ENCODE assay signal across 14 cellular contexts in the genomic region with DNA sequence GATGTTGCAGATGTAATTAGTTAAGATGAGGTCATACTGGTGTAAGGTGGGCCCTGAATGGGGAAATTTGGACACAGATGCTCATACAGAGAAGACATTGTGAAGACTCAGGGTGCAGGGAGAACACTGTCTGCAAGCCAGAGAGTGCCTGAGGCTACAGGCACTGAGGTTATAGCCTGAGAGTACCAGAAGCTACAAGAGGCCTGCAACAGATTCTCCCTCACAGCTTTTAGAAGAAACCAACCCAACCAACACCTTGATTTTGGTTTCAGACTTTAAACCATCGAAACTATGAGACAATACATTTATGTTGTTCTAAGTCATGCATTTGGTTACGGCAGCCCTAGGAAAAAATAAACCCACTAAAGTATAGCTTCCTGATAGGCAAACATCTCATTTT.
DNase-seq lines count a peak whose midpoint lies in the region; ATAC-seq and TF ChIP-seq lines count a peak whose summit lies in the region.
"Had no signal": no experiment of that assay in that cellular context is flagged by ENCODE, and none has a peak within 500 bp of the region (broad histone marks: within the 10 kb centered on the region; RNA-seq: fewer than 3 reads in every experiment).

No MANE protein-coding gene starts in this region.

- H2BK5ac ChIP-seq in trophoblast cell (ENCODE audit: low read depth, low read length, poor library complexity), result no peak overlapping the region

- BruUV-seq in OCI-LY7 (replicated peaks; lab: Mats Ljungman, UMichigan), result no TSS peak

- no peak overlapping the region for H3K27ac ChIP-seq in trophoblast cell (ENCODE audit: low read depth, low read length)
- H3K27ac ChIP-seq in OCI-LY7 (ENCODE audit: low read depth, low read length, poor library complexity, severe bottlenecking), result no peak overlapping the region

- H3K23ac ChIP-seq in trophoblast cell (ENCODE audit: low read length), result no peak overlapping the region

- no CpG with 5 or more reads among the region's 2 CpGs for WGBS in trophoblast cell (ENCODE audit: extremely low coverage, insufficient coverage, insufficient read length)

- no peak overlapping the region for H2BK12ac ChIP-seq in trophoblast cell (ENCODE audit: low read length)

- POLR2A ChIA-PET in OCI-LY7 (lab: Charles Lee), result interaction anchor here (0.6 kb wide), 1 partner anchor 804 kb away, joined by 3 read pairs; no protein-coding TSS in a partner anchor

- H3K9me3 ChIP-seq in trophoblast cell (ENCODE audit: insufficient read depth, low read depth, low read length) (no peaks in the 10 kb centered on the region), OCI-LY7 (ENCODE audit: low read length) (no peaks in the 10 kb centered on the region)

- H3K14ac ChIP-seq in trophoblast cell (ENCODE audit: low read length), result no peak overlapping the region

- H3K18ac ChIP-seq in trophoblast cell (ENCODE audit: low read length), result no peak overlapping the region

- H3K4me3 ChIP-seq in trophoblast cell (ENCODE audit: low read depth, low read length) (no peak overlapping the region), OCI-LY7 (ENCODE audit: low read depth, low read length, poor library complexity, severe bottlenecking) (no peak overlapping the region)
- H3K4me3 ChIP-seq: smooth muscle cell had no signal

- H4K91ac ChIP-seq in trophoblast cell (ENCODE audit: low read depth, low read length), result no peak overlapping the region

- H3K9ac ChIP-seq in trophoblast cell (ENCODE audit: low read length), result no peak overlapping the region

- peaks cover 3 to 4% of the 10 kb centered on the region in 2 experiments for H3K4me1 ChIP-seq in trophoblast cell (ENCODE audit: control insufficient read depth in 1 of 2, insufficient read depth in 2 of 2, low read length in 2 of 2)
- no peaks in the 10 kb centered on the region for H3K4me1 ChIP-seq in OCI-LY7 (ENCODE audit: insufficient read depth, low read length, poor library complexity, severe bottlenecking)

- no peak for DNase-seq in stimulated activated naive CD8-positive, alpha-beta T cell treated with anti-CD3 and anti-CD28 coated beads, Interleukin-15, Interleukin-2, amounts not matched to agents 100 U/mL and 50 U/mL, for 24 hours
- DNase-seq in NCI-H1105 (lab: John Stamatoyannopoulos, UW) (no peak), trophoblast cell (no peak), OCI-LY7 (ENCODE audit: low spot score) (no peak)
- DNase-seq: activated CD4-positive, CD25-positive, alpha-beta regulatory T cell treated with anti-CD3 and anti-CD28 coated beads, Interleukin-2, amount 50 U/mL, for 72 hours; aorta; CD4-positive, alpha-beta T cell; cortex of kidney; mesenchymal stem cell; nucleus accumbens had no signal

- H4K8ac ChIP-seq in trophoblast cell (ENCODE audit: low read depth, low read length), result no peak overlapping the region

- no peak overlapping the region for H4K12ac ChIP-seq in trophoblast cell (ENCODE audit: low read depth, low read length)

- CTCF ChIA-PET in OCI-LY7 (lab: Charles Lee; ENCODE audit: unreplicated experiment), result no interaction called here

- H3K36me3 ChIP-seq in trophoblast cell (ENCODE audit: control insufficient read depth in 1 of 2, insufficient read depth in 2 of 2, low read length in 2 of 2), result no peaks in the 10 kb centered on the region
- no peaks in the 10 kb centered on the region for H3K36me3 ChIP-seq in OCI-LY7 (ENCODE audit: insufficient read depth, low read length)

- ATAC-seq in GM18907 (IDR thresholded peaks at IDR 0.05; ENCODE audit: unreplicated experiment) (peak; percentile 78), GM21576 (IDR thresholded peaks at IDR 0.05; ENCODE audit: unreplicated experiment) (peak; percentile 66), HG03159 (IDR thresholded peaks at IDR 0.05; ENCODE audit: unreplicated experiment) (peak; percentile 88)
- ATAC-seq in stimulated activated naive CD8-positive, alpha-beta T cell treated with anti-CD3 and anti-CD28 coated beads, Interleukin-15, Interleukin-2, amounts not matched to agents 100 U/mL and 50 U/mL, for 24 hours, result peak; percentile 36

- H2AFZ ChIP-seq in trophoblast cell (ENCODE audit: insufficient read depth, low read length, poor library complexity), result no peak overlapping the region
- H2AFZ ChIP-seq in OCI-LY7 (ENCODE audit: low read length), result no peak overlapping the region

- no peak for TF ChIP-seq CTCF in OCI-LY7 (conservative IDR thresholded peaks at IDR 0.05; ENCODE audit: low read length)

- no peak overlapping the region for H3K4me2 ChIP-seq in trophoblast cell (ENCODE audit: low read length)
- no peak overlapping the region for H3K4me2 ChIP-seq in OCI-LY7 (ENCODE audit: low read length)
- H3K4me2 ChIP-seq: smooth muscle cell had no signal

- H3K9me2 ChIP-seq in OCI-LY7 (ENCODE audit: insufficient read depth, low read length), result no peaks in the 10 kb centered on the region

- H3K4ac ChIP-seq in trophoblast cell (ENCODE audit: low read depth, low read length), result no peak overlapping the region

- no peaks in the 10 kb centered on the region for H4K20me1 ChIP-seq in OCI-LY7 (ENCODE audit: insufficient read depth, low read length)

- no peaks in the 10 kb centered on the region for H3K27me3 ChIP-seq in trophoblast cell (ENCODE audit: insufficient read depth, low read length)

- intact Hi-C loops in OCI-LY7 (cut with micrococcal nuclease; ENCODE audit: unreplicated experiment), result no loop called here

- no peaks in the 10 kb centered on the region for H3K79me2 ChIP-seq in trophoblast cell (ENCODE audit: control insufficient read depth, insufficient read depth, low read length, poor library complexity)
- no peaks in the 10 kb centered on the region for H3K79me2 ChIP-seq in OCI-LY7 (ENCODE audit: insufficient read depth, low read depth, low read length)

- H3K79me1 ChIP-seq in trophoblast cell (ENCODE audit: low read length), result no peaks in the 10 kb centered on the region

- no peak overlapping the region for H2AK5ac ChIP-seq in trophoblast cell (ENCODE audit: low read length)

- no peak overlapping the region for H2BK120ac ChIP-seq in trophoblast cell (ENCODE audit: insufficient read depth, low read length, poor library complexity)

Comparison
In these comparisons a context has a peak if more than half of its experiments do, and no peak if none do; other contexts are left out.
1. ATAC-seq: peak in every context shown above with its lines; median percentile 88 in HG03159; 78 in GM18907; 66 in GM21576; 36 in stimulated activated naive CD8-positive, alpha-beta T cell treated with anti-CD3 and anti-CD28 coated beads, Interleukin-15, Interleukin-2, amounts not matched to agents 100 U/mL and 50 U/mL, for 24 hours.